10 cellular contexts compared by ENCODE assay signal in genomic region chr3:189630667-189631372, GRCh38. TPM values are rescaled to one million over a fixed set of nuclear protein-coding genes. Genes with fewer than 3 reads are reported as not detected.
DNase-seq lines count a peak whose midpoint lies in the region; ATAC-seq, FAIRE-seq and TF ChIP-seq lines count a peak whose summit lies in the region.
"Had no signal": no experiment of that assay in that cellular context is flagged by ENCODE, and none has a peak within 500 bp of the region (broad histone marks: within the 10 kb centered on the region; RNA-seq: fewer than 3 reads in every experiment).

No MANE protein-coding gene starts in this region.

- H3K4me3 ChIP-seq in OCI-LY3 (ENCODE audit: low read length) (peak overlapping the region; percentile 78), mesenchymal stem cell (ENCODE audit: insufficient read depth in 1 of 2, low read depth in 1 of 2, low read length in 2 of 2) (no peak overlapping the region), uterus (no peak overlapping the region)

- H3K27me3 ChIP-seq in OCI-LY3 (ENCODE audit: low read depth, low read length) (no peaks in the 10 kb centered on the region), mesenchymal stem cell (ENCODE audit: control insufficient read depth in 1 of 2, insufficient read depth in 1 of 2, low read length in 2 of 2) (no peaks in the 10 kb centered on the region), uterus (no peaks in the 10 kb centered on the region)

- H2AFZ ChIP-seq in OCI-LY3 (ENCODE audit: low read depth, low read length) (0 out of 2 replicates have a peak overlapping the region, but pooled peaks have one; percentile 40), mesenchymal stem cell (ENCODE audit: low read depth, low read length) (no peak overlapping the region)

- POLR2A ChIA-PET in WTC11 (lab: Charles Lee), result no interaction called here

- H2AK5ac ChIP-seq in mesenchymal stem cell (ENCODE audit: low read length, severe bottlenecking), result no peak overlapping the region

- H3K4me1 Mint-ChIP-seq in WTC11, result peaks cover 41% of the 10 kb centered on the region

- no peaks in the 10 kb centered on the region for H3K36me3 ChIP-seq in OCI-LY3 (replicated peaks; ENCODE audit: low read depth, low read length)
- H3K36me3 ChIP-seq in mesenchymal stem cell (ENCODE audit: control insufficient read depth in 1 of 2, insufficient read depth in 2 of 2, low read depth in 1 of 2, low read length in 2 of 2), result no peaks in the 10 kb centered on the region
- H3K36me3 ChIP-seq in uterus, result no peaks in the 10 kb centered on the region

- H3K23ac ChIP-seq in mesenchymal stem cell (ENCODE audit: low read length in 2 of 2), result no peak overlapping the region

- no peak overlapping the region for H2BK120ac ChIP-seq in mesenchymal stem cell (ENCODE audit: low read depth, low read length)

- peaks cover 47% of the 10 kb centered on the region for H3K79me2 ChIP-seq in OCI-LY3 (ENCODE audit: low read length)

- TF ChIP-seq POLR2A in uterus (IDR thresholded peaks at IDR 0.05), result no peak

- no peak overlapping the region for H3K27ac Mint-ChIP-seq in WTC11

- H3K9me3 Mint-ChIP-seq in WTC11, result no peaks in the 10 kb centered on the region

- no peaks in the 10 kb centered on the region for H3K9me3 ChIP-seq in OCI-LY3 (ENCODE audit: insufficient read depth, low read length)
- no peaks in the 10 kb centered on the region for H3K9me3 ChIP-seq in mesenchymal stem cell (ENCODE audit: control insufficient read depth, low read length)
- no peaks in the 10 kb centered on the region for H3K9me3 ChIP-seq in uterus

- peaks cover 43% of the 10 kb centered on the region for H3K4me1 ChIP-seq in OCI-LY3 (ENCODE audit: low read length)
- no peaks in the 10 kb centered on the region for H3K4me1 ChIP-seq in mesenchymal stem cell (ENCODE audit: control insufficient read depth, insufficient read depth, low read depth, low read length)
- no peaks in the 10 kb centered on the region for H3K4me1 ChIP-seq in uterus

- no peaks in the 10 kb centered on the region for H3K36me3 Mint-ChIP-seq in WTC11

- H3K9ac ChIP-seq in OCI-LY3 (ENCODE audit: low read length), result peak overlapping the region; percentile 93
- H3K9ac ChIP-seq in mesenchymal stem cell (ENCODE audit: low read length), result peak overlapping the region; percentile 19

- WGBS in mesenchymal stem cell, result 90% methylated on average over 8 of the region's 9 CpGs

- H2BK12ac ChIP-seq in mesenchymal stem cell (ENCODE audit: low read length in 2 of 2), result no peak overlapping the region

- TF ChIP-seq CTCF in OCI-LY3 (IDR thresholded peaks at IDR 0.05; ENCODE audit: low read depth, low read length), result no peak
- TF ChIP-seq CTCF in WTC11 (IDR thresholded peaks at IDR 0.05), result no peak
- no peak for TF ChIP-seq CTCF in uterus (IDR thresholded peaks at IDR 0.05)

- H2BK15ac ChIP-seq in mesenchymal stem cell (ENCODE audit: low read depth, poor library complexity, severe bottlenecking), result no peak overlapping the region

- H4K91ac ChIP-seq in mesenchymal stem cell (ENCODE audit: low read length), result no peak overlapping the region

- no peaks in the 10 kb centered on the region for H4K20me1 ChIP-seq in OCI-LY3 (ENCODE audit: insufficient read depth, low read length)

- intact Hi-C loops in uterus (cut with DNase I; ENCODE audit: low total_unique reads), result no loop called here

- no peak overlapping the region for H3K4ac ChIP-seq in mesenchymal stem cell (ENCODE audit: low read depth in 1 of 2, low read length in 2 of 2)

- H3K4me2 ChIP-seq in OCI-LY3 (ENCODE audit: low read length) (peak overlapping the region; percentile 96), mesenchymal stem cell (ENCODE audit: low read length, poor library complexity, severe bottlenecking) (no peak overlapping the region)

- no peak overlapping the region for H3K18ac ChIP-seq in mesenchymal stem cell (ENCODE audit: low read depth in 1 of 2, low read length in 2 of 2)

- peak; percentile 79 for FAIRE-seq in GM18507 (lab: Jason Lieb, UNC)

- no peaks in the 10 kb centered on the region for H3K27me3 Mint-ChIP-seq in WTC11 (ENCODE audit: low read depth)

- H3K79me1 ChIP-seq in mesenchymal stem cell (replicated peaks; ENCODE audit: low read length, poor library complexity, severe bottlenecking), result no peaks in the 10 kb centered on the region

- H2BK5ac ChIP-seq in mesenchymal stem cell (ENCODE audit: low read depth, low read length, poor library complexity, severe bottlenecking), result no peak overlapping the region

- ATAC-seq in HG02588 (IDR thresholded peaks at IDR 0.05; ENCODE audit: unreplicated experiment), result peak; percentile 85
- ATAC-seq in WTC11, result no peak

- CTCF ChIA-PET in WTC11 (lab: Charles Lee), result no interaction called here

- H3K4me3 Mint-ChIP-seq in WTC11, result no peak overlapping the region

- H3K14ac ChIP-seq in mesenchymal stem cell (ENCODE audit: low read length in 2 of 2), result no peak overlapping the region

- H3K27ac ChIP-seq in OCI-LY3 (ENCODE audit: low read length), result peak overlapping the region; percentile 96
- no peak overlapping the region for H3K27ac ChIP-seq in mesenchymal stem cell (ENCODE audit: low read length, poor library complexity, severe bottlenecking)
- no peak overlapping the region for H3K27ac ChIP-seq in uterus
- H3K27ac ChIP-seq: HL-60 had no signal

- no peak for DNase-seq in GM18507 (ENCODE audit: extremely low spot score, insufficient read length, low read depth)
- DNase-seq in mesenchymal stem cell, result no peak
- no peak for DNase-seq in WTC11 (ENCODE audit: low spot score)
- DNase-seq in uterus, result no peak
- no peak for DNase-seq in NCI-H82 (lab: John Stamatoyannopoulos, UW)
- DNase-seq in Kasumi-1 (lab: John Stamatoyannopoulos, UW), result no peak
- DNase-seq: activated naive CD4-positive, alpha-beta T cell had no signal

- no peak overlapping the region for H4K8ac ChIP-seq in mesenchymal stem cell (ENCODE audit: low read length)

TF ChIP-seq in WTC11, 78 proteins besides CTCF, POLR2A, EP300 and RAD21:
- TF ChIP-seq SOX15 (CRISPR knock-in tag; IDR thresholded peaks at IDR 0.05) (no peak), SP1 (CRISPR knock-in tag; conservative IDR thresholded peaks at IDR 0.05) (no peak)

RNA-seq across cellular contexts. Expression of gene TP63, which starts 0.4 kb away (rescaled TPM):
- polyA plus RNA-seq in mesenchymal stem cell (2013, experiment 1 of 2), result 0.03 TPM
- 0.04 TPM for polyA plus RNA-seq in mesenchymal stem cell (2013, experiment 2 of 2)
- total RNA-seq in WTC11 (2021) (0.09 TPM in 1 of 3 replicates, not detected in the others), uterus (1 to 10 TPM in 2 of 4 donors, not detected in 2; 1.5 to 2.5 TPM)
